ENCODE assay signal across 13 cellular contexts in the genomic region with DNA sequence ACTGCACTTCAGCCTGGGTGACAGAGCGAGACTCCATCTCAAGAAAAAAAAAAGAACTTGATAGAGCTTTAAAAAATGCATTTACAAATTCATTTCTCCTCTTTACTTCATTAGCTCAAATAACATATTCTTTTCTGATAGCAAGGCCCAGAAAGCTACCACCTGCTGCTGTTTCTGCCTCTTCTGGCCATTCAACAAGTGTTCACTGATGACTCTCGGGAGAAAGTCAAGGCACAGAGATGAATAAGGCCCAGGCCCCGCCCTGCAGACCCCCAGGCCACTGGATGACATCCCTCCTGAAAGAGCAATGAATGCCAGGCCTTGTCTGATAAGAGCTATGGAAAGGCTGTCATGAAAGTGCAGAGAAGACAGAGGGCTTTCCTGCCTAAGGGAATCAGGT.
"Had no signal": no experiment of that assay in that cellular context is flagged by ENCODE, and none has a peak within 500 bp of the region (broad histone marks: within the 10 kb centered on the region; RNA-seq: fewer than 3 reads in every experiment).

No MANE protein-coding gene starts in this region.

- H3K36me3 ChIP-seq: adrenal gland, colonic mucosa, suprapubic skin had no signal

- H3K36me3 Mint-ChIP-seq: naive thymus-derived CD4-positive, alpha-beta T cell; type B pancreatic cell had no signal

- H3K9me3 Mint-ChIP-seq: naive thymus-derived CD4-positive, alpha-beta T cell; T-helper 2 cell treated with Interferon-gamma antibody and Interleukin-4, amounts not matched to agents 5 μg/mL and 100 μg/mL, for 36 hours; type B pancreatic cell had no signal

- H3K4me2 ChIP-seq: smooth muscle cell had no signal

- ATAC-seq: right cardiac atrium had no signal

- DNase-seq: activated CD8-positive, alpha-beta memory T cell treated with anti-CD3 and anti-CD28 coated beads for 24 hours; activated naive CD4-positive, alpha-beta T cell; right cardiac atrium; stimulated activated naive CD4-positive, alpha-beta T cell had no signal

- H3K4me3 ChIP-seq: adrenal gland, colonic mucosa, lung, smooth muscle cell, suprapubic skin had no signal

- H3K4me1 ChIP-seq: colonic mucosa, foreskin keratinocyte had no signal

- H3K4me3 Mint-ChIP-seq: T-helper 2 cell treated with Interferon-gamma antibody and Interleukin-4, amounts not matched to agents 5 μg/mL and 100 μg/mL, for 36 hours; type B pancreatic cell had no signal

- H3K27ac ChIP-seq: adrenal gland, colonic mucosa, foreskin keratinocyte, suprapubic skin had no signal

- H3K9me3 ChIP-seq: adrenal gland, colonic mucosa, suprapubic skin had no signal

- H3K27ac Mint-ChIP-seq: naive thymus-derived CD4-positive, alpha-beta T cell; T-helper 2 cell treated with Interferon-gamma antibody and Interleukin-4, amounts not matched to agents 5 μg/mL and 100 μg/mL, for 36 hours; type B pancreatic cell had no signal

- H3K27me3 ChIP-seq: adrenal gland, colonic mucosa, foreskin keratinocyte, suprapubic skin had no signal
